In genomic region chr17:35312790-35313711, GRCh38 we compare ENCODE assay signal across 8 cellular contexts.
DNase-seq lines count a peak whose midpoint lies in the region; ATAC-seq and TF ChIP-seq lines count a peak whose summit lies in the region.

No MANE protein-coding gene starts in this region.

- H3K9ac ChIP-seq in ES-I3 (ENCODE audit: low read depth, low read length), result peak overlapping the region; percentile 71; the same call in 1 of the 2 replicates

- no peaks in the 10 kb centered on the region for H3K9me3 Mint-ChIP-seq in chondrocyte (ENCODE audit: low read depth)

- H3K4me1 ChIP-seq in ES-I3 (ENCODE audit: insufficient read depth, low read length), result peaks cover 10% of the 10 kb centered on the region; the same call in 1 of the 2 replicates

- H3K27ac Mint-ChIP-seq in chondrocyte (ENCODE audit: unreplicated experiment), result no peak overlapping the region

- no peak overlapping the region for H3K4me3 Mint-ChIP-seq in chondrocyte (ENCODE audit: unreplicated experiment)

- ATAC-seq in HG02623 (IDR thresholded peaks at IDR 0.05; ENCODE audit: unreplicated experiment) (peak; percentile 53), HG02610 (IDR thresholded peaks at IDR 0.05; ENCODE audit: unreplicated experiment) (no peak)

- DNase-seq in NCI-H2107 treated with DMSO at 0.1 percent for 48 hours (lab: John Stamatoyannopoulos, UW; ENCODE audit: unreplicated experiment) (peak; percentile 44), chondrocyte (ENCODE audit: low spot score) (no peak), kidney tubule cell (ENCODE audit: low spot score) (peak; percentile 72)
- DNase-seq in activated CD4-positive, CD25-positive, alpha-beta regulatory T cell (lab: John Stamatoyannopoulos, UW), result peak; percentile 21 to 74 (median 48)
- DNase-seq in stimulated activated CD4-positive, alpha-beta T cell treated with anti-CD3 and anti-CD28 coated beads, Interleukin-1b, Interleukin-23, amount 100 ng/mL, for 24 hours (ENCODE audit: low read depth in 4 of 4, low spot score in 1 of 4), result peak in 3 of 4 experiments; percentile 11 to 56 (median 47)

- peaks cover 21% of the 10 kb centered on the region for H3K27me3 Mint-ChIP-seq in chondrocyte (ENCODE audit: low read depth)

- no peaks in the 10 kb centered on the region for H3K36me3 Mint-ChIP-seq in chondrocyte (ENCODE audit: low read depth)

- no peaks in the 10 kb centered on the region for H3K36me3 ChIP-seq in ES-I3 (ENCODE audit: insufficient read depth, low read length)

- peak; percentile 94 for TF ChIP-seq CTCF in chondrocyte (IDR thresholded peaks at IDR 0.05)

- peaks cover 31% of the 10 kb centered on the region for H3K4me1 Mint-ChIP-seq in chondrocyte (ENCODE audit: low read depth)

- no peaks in the 10 kb centered on the region for H3K9me3 ChIP-seq in ES-I3 (ENCODE audit: control insufficient read depth, insufficient read depth, low read length)
